3 cellular contexts compared by ENCODE assay signal in genomic region chr17:18770572-18770971, GRCh38. TPM values are rescaled to one million over a fixed set of nuclear protein-coding genes. Genes with fewer than 3 reads are reported as not detected.
"Had no signal": no experiment of that assay in that cellular context is flagged by ENCODE, and none has a peak within 500 bp of the region (broad histone marks: within the 10 kb centered on the region; RNA-seq: fewer than 3 reads in every experiment).

No MANE protein-coding gene starts in this region.

RNA-seq across cellular contexts. Expression of gene FBXW10, which starts 26.7 kb away (rescaled TPM):
- total RNA-seq: OCI-LY7, Right ventricle myocardium inferior, SK-MEL-5 had no signal
